In the genomic region with DNA sequence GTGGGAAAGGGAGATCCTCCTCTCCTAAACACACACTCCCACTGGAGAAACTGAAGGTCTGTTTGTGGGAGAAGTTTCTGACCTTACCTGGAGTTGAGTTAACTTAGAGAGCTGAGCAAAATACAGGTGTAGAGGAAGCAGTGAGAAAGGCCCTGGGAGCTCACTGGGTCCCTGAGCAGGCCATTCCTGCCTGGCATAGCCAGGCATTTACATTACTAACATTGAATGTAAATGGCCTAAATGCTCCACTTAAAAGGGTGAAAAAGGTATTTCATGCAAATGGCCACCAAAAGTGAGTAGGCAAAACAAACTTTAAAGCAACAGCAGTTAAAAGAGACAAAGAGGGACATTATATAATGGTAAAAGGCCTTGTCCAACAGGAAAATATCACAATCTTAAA, we compare ENCODE assay signal across 9 cellular contexts. TPM values are rescaled to one million over a fixed set of nuclear protein-coding genes. Genes with fewer than 3 reads are reported as not detected.
"Had no signal": no experiment of that assay in that cellular context is flagged by ENCODE, and none has a peak within 500 bp of the region (broad histone marks: within the 10 kb centered on the region; RNA-seq: fewer than 3 reads in every experiment).

No MANE protein-coding gene starts in this region.

RNA-seq across cellular contexts. Expression of a gene that starts 9.3 kb away (rescaled TPM):
- total RNA-seq: activated CD4-positive, alpha-beta memory T cell treated with anti-CD3 and anti-CD28 coated beads, Interleukin-2, amount 10 ng/mL, durations not matched to agents 7 days and 5 days; activated CD4-positive, alpha-beta T cell treated with anti-CD3 and anti-CD28 coated beads for 36 hours; activated CD4-positive, alpha-beta T cell treated with anti-CD3 and anti-CD28 coated beads, Interleukin-2, amount 10 ng/mL, durations not matched to agents 7 days and 5 days; activated CD8-positive, alpha-beta memory T cell treated with anti-CD3 and anti-CD28 coated beads, Interleukin-2, amount 10 ng/mL, durations not matched to agents 7 days and 5 days; activated CD8-positive, alpha-beta T cell treated with anti-CD3 and anti-CD28 coated beads, Interleukin-2, amount 10 ng/mL, durations not matched to agents 7 days and 5 days; ascending aorta; bronchial epithelial cell; cardiac muscle cell; chondrocyte had no signal
- polyA plus RNA-seq: cardiac muscle cell had no signal
